33 cellular contexts compared by ENCODE assay signal in genomic region chr16:49647673-49648072, GRCh38.
"Had no signal": no experiment of that assay in that cellular context is flagged by ENCODE, and none has a peak within 500 bp of the region (broad histone marks: within the 10 kb centered on the region; RNA-seq: fewer than 3 reads in every experiment).

No MANE protein-coding gene starts in this region.

- H3K4me3 ChIP-seq: adrenal gland, body of pancreas, breast epithelium had no signal

- H3K4me1 ChIP-seq: body of pancreas, breast epithelium had no signal

- H3K36me3 ChIP-seq: adrenal gland, brain microvascular endothelial cell, breast epithelium had no signal

- ATAC-seq: activated CD8-positive, alpha-beta memory T cell treated with anti-CD3 and anti-CD28 coated beads, Interleukin-2, amount 10 ng/mL, durations not matched to agents 7 days and 5 days; activated CD8-positive, alpha-beta T cell treated with anti-CD3 and anti-CD28 coated beads, Interleukin-2, amount 10 ng/mL, durations not matched to agents 7 days and 5 days; activated naive CD8-positive, alpha-beta T cell treated with anti-CD3 and anti-CD28 coated beads, Interleukin-2, amount 50 U/mL, for 24 hours; body of pancreas had no signal

- H3K4me1 Mint-ChIP-seq: activated B cell treated with CpG ODN at 0.5 μM for 24 hours; activated CD4-positive, alpha-beta memory T cell treated with anti-CD3 and anti-CD28 coated beads, Interleukin-2, amount 10 ng/mL, durations not matched to agents 7 days and 5 days; activated CD4-positive, alpha-beta T cell treated with anti-CD3 and anti-CD28 coated beads, Interleukin-2, amount 10 ng/mL, durations not matched to agents 7 days and 5 days; activated CD8-positive, alpha-beta memory T cell treated with anti-CD3 and anti-CD28 coated beads, Interleukin-2, amount 10 ng/mL, durations not matched to agents 7 days and 5 days; activated naive CD4-positive, alpha-beta T cell treated with anti-CD3 and anti-CD28 coated beads, Interleukin-2, amount 10 ng/mL, durations not matched to agents 7 days and 5 days; activated naive CD4-positive, alpha-beta T cell treated with anti-CD3 and anti-CD28 coated beads, Interleukin-2, amount 50 U/mL, for 24 hours; activated naive CD8-positive, alpha-beta T cell treated with anti-CD3 and anti-CD28 coated beads, Interleukin-2, amount 10 ng/mL, durations not matched to agents 7 days and 5 days; activated naive CD8-positive, alpha-beta T cell treated with anti-CD3 and anti-CD28 coated beads, Interleukin-2, amount 50 U/mL, for 24 hours had no signal

- H3K27ac Mint-ChIP-seq: activated B cell treated with CpG ODN at 0.5 μM for 24 hours; activated CD4-positive, alpha-beta memory T cell treated with anti-CD3 and anti-CD28 coated beads, Interleukin-2, amount 10 ng/mL, durations not matched to agents 7 days and 5 days; activated CD4-positive, alpha-beta T cell treated with anti-CD3 and anti-CD28 coated beads, Interleukin-2, amount 10 ng/mL, durations not matched to agents 7 days and 5 days; activated CD8-positive, alpha-beta memory T cell treated with anti-CD3 and anti-CD28 coated beads, Interleukin-2, amount 10 ng/mL, durations not matched to agents 7 days and 5 days; activated CD8-positive, alpha-beta T cell treated with anti-CD3 and anti-CD28 coated beads, Interleukin-2, amount 10 ng/mL, durations not matched to agents 7 days and 5 days; activated naive CD4-positive, alpha-beta T cell treated with anti-CD3 and anti-CD28 coated beads, Interleukin-2, amount 10 ng/mL, durations not matched to agents 7 days and 5 days; activated naive CD4-positive, alpha-beta T cell treated with anti-CD3 and anti-CD28 coated beads, Interleukin-2, amount 50 U/mL, for 24 hours; activated naive CD8-positive, alpha-beta T cell; activated naive CD8-positive, alpha-beta T cell treated with anti-CD3 and anti-CD28 coated beads, Interleukin-2, amount 10 ng/mL, durations not matched to agents 7 days and 5 days; activated naive CD8-positive, alpha-beta T cell treated with anti-CD3 and anti-CD28 coated beads, Interleukin-2, amount 50 U/mL, for 24 hours; activated T-cell treated with anti-CD3 and anti-CD28 coated beads, Interleukin-2, amount 50 U/mL, for 24 hours; activated T-helper 2 cell treated with anti-CD3 and anti-CD28 coated beads, Interferon-gamma antibody, Interleukin-2, Interleukin-4, amounts not matched to agents 10 μg/mL and 5 μg/mL and 100 μg/mL, durations not matched to agents 14 hours and 24 hours and 36 hours; T-helper 1 cell treated with Interleukin-12 subunit alpha and Interleukin-12 subunit beta and Interleukin-4 antibody, amounts not matched to agents 30 μg/mL and 1 μg/mL, for 36 hours; T-helper 2 cell treated with Interferon-gamma antibody and Interleukin-4, amounts not matched to agents 5 μg/mL and 100 μg/mL, for 36 hours had no signal

- H3K27me3 ChIP-seq: adrenal gland, body of pancreas, brain microvascular endothelial cell, breast epithelium had no signal

- H3K36me3 Mint-ChIP-seq: activated naive CD4-positive, alpha-beta T cell treated with anti-CD3 and anti-CD28 coated beads, Interleukin-2, amount 10 ng/mL, durations not matched to agents 7 days and 5 days; activated naive CD8-positive, alpha-beta T cell treated with anti-CD3 and anti-CD28 coated beads, Interleukin-2, amount 10 ng/mL, durations not matched to agents 7 days and 5 days had no signal

- H3K4me3 Mint-ChIP-seq: activated B cell treated with CpG ODN at 0.5 μM for 24 hours; activated CD4-positive, alpha-beta memory T cell treated with anti-CD3 and anti-CD28 coated beads, Interleukin-2, amount 10 ng/mL, durations not matched to agents 7 days and 5 days; activated CD4-positive, alpha-beta T cell treated with anti-CD3 and anti-CD28 coated beads, Interleukin-2, amount 10 ng/mL, durations not matched to agents 7 days and 5 days; activated CD8-positive, alpha-beta memory T cell treated with anti-CD3 and anti-CD28 coated beads, Interleukin-2, amount 10 ng/mL, durations not matched to agents 7 days and 5 days; activated CD8-positive, alpha-beta T cell treated with anti-CD3 and anti-CD28 coated beads, Interleukin-2, amount 10 ng/mL, durations not matched to agents 7 days and 5 days; activated naive CD4-positive, alpha-beta T cell treated with anti-CD3 and anti-CD28 coated beads, Interleukin-2, amount 10 ng/mL, durations not matched to agents 7 days and 5 days; activated naive CD4-positive, alpha-beta T cell treated with anti-CD3 and anti-CD28 coated beads, Interleukin-2, amount 50 U/mL, for 24 hours; activated naive CD8-positive, alpha-beta T cell; activated naive CD8-positive, alpha-beta T cell treated with anti-CD3 and anti-CD28 coated beads, Interleukin-2, amount 10 ng/mL, durations not matched to agents 7 days and 5 days; activated naive CD8-positive, alpha-beta T cell treated with anti-CD3 and anti-CD28 coated beads, Interleukin-2, amount 50 U/mL, for 24 hours; activated T-cell treated with anti-CD3 and anti-CD28 coated beads, Interleukin-2, amount 50 U/mL, for 24 hours; T-helper 1 cell treated with Interleukin-12 subunit alpha and Interleukin-12 subunit beta and Interleukin-4 antibody, amounts not matched to agents 30 μg/mL and 1 μg/mL, for 36 hours; T-helper 2 cell treated with Interferon-gamma antibody and Interleukin-4, amounts not matched to agents 5 μg/mL and 100 μg/mL, for 36 hours had no signal

- H3K27ac ChIP-seq: adrenal gland, body of pancreas, brain microvascular endothelial cell, breast epithelium, VCaP had no signal

- H3K27me3 Mint-ChIP-seq: activated B cell treated with CpG ODN at 0.5 μM for 24 hours; activated CD4-positive, alpha-beta memory T cell treated with anti-CD3 and anti-CD28 coated beads, Interleukin-2, amount 10 ng/mL, durations not matched to agents 7 days and 5 days; activated CD4-positive, alpha-beta T cell treated with anti-CD3 and anti-CD28 coated beads, Interleukin-2, amount 10 ng/mL, durations not matched to agents 7 days and 5 days; activated CD8-positive, alpha-beta memory T cell treated with anti-CD3 and anti-CD28 coated beads, Interleukin-2, amount 10 ng/mL, durations not matched to agents 7 days and 5 days; activated naive CD4-positive, alpha-beta T cell treated with anti-CD3 and anti-CD28 coated beads, Interleukin-2, amount 10 ng/mL, durations not matched to agents 7 days and 5 days; activated naive CD8-positive, alpha-beta T cell; activated naive CD8-positive, alpha-beta T cell treated with anti-CD3 and anti-CD28 coated beads, Interleukin-2, amount 10 ng/mL, durations not matched to agents 7 days and 5 days; activated naive CD8-positive, alpha-beta T cell treated with anti-CD3 and anti-CD28 coated beads, Interleukin-2, amount 50 U/mL, for 24 hours; activated T-cell treated with anti-CD3 and anti-CD28 coated beads, Interleukin-2, amount 50 U/mL, for 24 hours had no signal

- DNase-seq: activated B cell treated with CpG ODN at 0.5 μM for 24 hours; activated CD4-positive, alpha-beta memory T cell treated with anti-CD3 and anti-CD28 coated beads, Interleukin-2, amount 10 ng/mL, durations not matched to agents 7 days and 5 days; activated CD4-positive, alpha-beta T cell treated with anti-CD3 and anti-CD28 coated beads for 4 hours; activated CD4-positive, alpha-beta T cell treated with anti-CD3 and anti-CD28 coated beads, Interleukin-2, amount 10 ng/mL, durations not matched to agents 7 days and 5 days; activated CD4-positive, alpha-beta T cell treated with anti-CD3 and anti-CD28 coated beads, Interleukin-2, amount 50 U/mL, for 48 hours; activated CD4-positive, CD25-positive, alpha-beta regulatory T cell treated with anti-CD3 and anti-CD28 coated beads, Interleukin-2, amount 50 U/mL, for 72 hours; activated CD8-positive, alpha-beta memory T cell treated with anti-CD3 and anti-CD28 coated beads for 24 hours; activated CD8-positive, alpha-beta memory T cell treated with anti-CD3 and anti-CD28 coated beads, Interleukin-2, amount 10 ng/mL, durations not matched to agents 7 days and 5 days; activated CD8-positive, alpha-beta memory T cell treated with anti-CD3 and anti-CD28 coated beads, Interleukin-2, amount 50 U/mL, for 48 hours; activated CD8-positive, alpha-beta T cell treated with anti-CD3 and anti-CD28 coated beads, Interleukin-2, amount 10 ng/mL, durations not matched to agents 7 days and 5 days; activated effector memory CD4-positive, alpha-beta T cell treated with Interleukin-2 at 50 U/mL for 16 hours; activated gamma-delta T cell; activated naive CD4-positive, alpha-beta T cell treated with anti-CD3 and anti-CD28 coated beads, Interleukin-2, amount 10 ng/mL, durations not matched to agents 7 days and 5 days; activated naive CD4-positive, alpha-beta T cell treated with Interleukin-2 at 50 U/mL for 16 hours; activated naive CD8-positive, alpha-beta T cell treated with anti-CD3 and anti-CD28 coated beads, Interleukin-2, amount 10 ng/mL, durations not matched to agents 7 days and 5 days; activated naive CD8-positive, alpha-beta T cell treated with anti-CD3 and anti-CD28 coated beads, Interleukin-2, amount 50 U/mL, for 24 hours; activated T-cell treated with anti-CD3 and anti-CD28 coated beads, Interleukin-2, amount 50 U/mL, for 24 hours; activated T-cell treated with anti-CD3 and anti-CD28 coated beads, Interleukin-2, amount 50 U/mL, for 48 hours; adrenal gland; amniotic stem cell; body of pancreas; brain microvascular endothelial cell; central memory CD4-positive, alpha-beta T cell; T-helper 1 cell; T-helper 2 cell; T-helper 9 cell had no signal
